Comparison of ENCODE assay signal across 29 cellular contexts in genomic region chrX:108156934-108157466, GRCh38.
"Had no signal": no experiment of that assay in that cellular context is flagged by ENCODE, and none has a peak within 500 bp of the region (broad histone marks: within the 10 kb centered on the region; RNA-seq: fewer than 3 reads in every experiment).

No MANE protein-coding gene starts in this region.

- H3K4me2 ChIP-seq: PC-9, SK-N-SH had no signal

- H3K4me1 ChIP-seq: SJSA1 had no signal

- H2AFZ ChIP-seq: PC-9 had no signal

- DNase-seq: Karpas-422, KG1, NCI-H1048, NCI-H1092 treated with DMSO at 0.1 percent for 48 hours, NCI-H1417 treated with DMSO at 0.1 percent for 48 hours, NCI-H1436 treated with DMSO at 0.1 percent for 48 hours, NCI-H1694 treated with DMSO at 0.1 percent for 48 hours, NCI-H187 treated with DMSO at 0.1 percent for 48 hours, NCI-H2029 treated with DMSO at 0.1 percent for 48 hours, NCI-H2081 treated with DMSO at 0.1 percent for 48 hours, NCI-H2107, NCI-H2171, NCI-H226, NCI-H446 treated with DMSO at 0.1 percent for 48 hours, NCI-H510A, NCI-H524, NCI-H526, NCI-H69, NCI-H748 treated with DMSO at 0.1 percent for 48 hours, NCI-H82, PC-9, Right ventricle myocardium superior, RPMI8226, SHP77 treated with DMSO at 0.1 percent for 48 hours, SK-N-SH, T-cell had no signal

- H3K27ac ChIP-seq: PC-9, SJSA1 had no signal

- H3K27me3 ChIP-seq: SJSA1 had no signal

- H3K36me3 ChIP-seq: SJSA1 had no signal

- H3K4me3 ChIP-seq: K562, PC-9, SJSA1 had no signal

- H3K9me3 ChIP-seq: SJSA1, SK-N-SH had no signal

- H3K9ac ChIP-seq: SK-N-SH had no signal

- ATAC-seq: K562, Panc1, T-cell had no signal
